Comparison of ENCODE assay signal across 13 cellular contexts in the genomic region with DNA sequence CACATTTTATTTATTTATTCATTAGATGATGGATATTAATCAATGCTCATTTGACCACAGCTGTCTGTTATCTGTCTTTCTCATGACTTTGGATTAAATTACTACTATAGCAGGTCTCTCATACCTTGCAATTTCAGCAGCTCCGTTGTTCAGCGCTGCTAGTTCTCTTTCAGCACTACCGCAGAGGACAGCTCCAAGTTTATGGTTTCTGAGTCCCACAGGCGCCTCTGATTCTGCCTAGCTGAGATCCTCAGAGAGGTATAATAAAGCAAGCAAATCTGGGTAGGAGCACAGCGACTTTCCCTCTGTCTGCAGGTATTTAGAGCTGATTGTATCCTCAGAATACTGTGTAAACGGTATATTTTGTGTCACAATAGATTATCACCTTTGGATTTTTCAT.
DNase-seq lines count a peak whose midpoint lies in the region; ATAC-seq and TF ChIP-seq lines count a peak whose summit lies in the region.
"Had no signal": no experiment of that assay in that cellular context is flagged by ENCODE, and none has a peak within 500 bp of the region (broad histone marks: within the 10 kb centered on the region; RNA-seq: fewer than 3 reads in every experiment).

No MANE protein-coding gene starts in this region.

- intact Hi-C loops in HCT116 (cut with micrococcal nuclease) = no loop called here

- H3K27ac ChIP-seq in HCT116 (ENCODE audit: low read depth, low read length) (no peak overlapping the region), SJCRH30 (no peak overlapping the region)
- H3K27ac ChIP-seq: gastrocnemius medialis had no signal

- H3K4me1 ChIP-seq in HCT116 (ENCODE audit: control insufficient read depth in 1 of 2, insufficient read depth in 2 of 2, low read length in 2 of 2) (no peaks in the 10 kb centered on the region), SJCRH30 (no peaks in the 10 kb centered on the region)
- H3K4me1 ChIP-seq: gastrocnemius medialis had no signal

- no peak overlapping the region for H3K4me2 ChIP-seq in HCT116 (ENCODE audit: low read length)

- CTCF ChIA-PET in HCT116 (lab: Charles Lee) = no interaction called here

- H3K9me2 ChIP-seq in HCT116 (ENCODE audit: insufficient read depth) = no peaks in the 10 kb centered on the region

- no peak for TF ChIP-seq POLR2A in HCT116 (IDR thresholded peaks at IDR 0.05; ENCODE audit: borderline replicate concordance, extremely low read depth, insufficient read depth, insufficient read length)

- RAD21 ChIA-PET in HCT116 (lab: Charles Lee; ENCODE audit: low non-redundant PET in 1 of 2, low total read pairs in 2 of 2, uncharacterized antibody in 2 of 2, unreplicated experiment in 2 of 2) = no interaction called here

- no peak for ATAC-seq in HCT116
- ATAC-seq in GM21360 (IDR thresholded peaks at IDR 0.05; ENCODE audit: unreplicated experiment) = no peak
- no peak for ATAC-seq in GM21529 (IDR thresholded peaks at IDR 0.05; ENCODE audit: unreplicated experiment)
- ATAC-seq: gastrocnemius medialis had no signal

- TF ChIP-seq RAD21 in HCT116 (IDR thresholded peaks at IDR 0.05; ENCODE audit: low read depth) = no peak

- DNase-seq in AG08396 (ENCODE audit: low spot score) = peak; percentile 2
- DNase-seq in HCT116 (ENCODE audit: low read depth, low spot score) = no peak
- DNase-seq in SJCRH30 = peak; percentile 33 to 64
- peak; percentile 77 for DNase-seq in islet precursor cell
- no peak for DNase-seq in G401 (ENCODE audit: low spot score)
- no peak for DNase-seq in NCI-H446 treated with DMSO at 0.1 percent for 48 hours (lab: John Stamatoyannopoulos, UW)
- DNase-seq: CD4-positive, CD25-positive, alpha-beta regulatory T cell; cerebellar nuclear complex; gastrocnemius medialis; NCI-H1930; stimulated activated CD4-positive, alpha-beta T cell treated with anti-CD3 and anti-CD28 coated beads, Interleukin-12 subunit alpha, Interleukin-12 subunit beta, amount 100 ng/mL, for 4 hours had no signal

- no peaks in the 10 kb centered on the region for H3K27me3 ChIP-seq in HCT116 (ENCODE audit: insufficient read depth, low read length)
- H3K27me3 ChIP-seq in SJCRH30 = no peaks in the 10 kb centered on the region
- H3K27me3 ChIP-seq: gastrocnemius medialis had no signal

- H3K79me2 ChIP-seq in HCT116 (ENCODE audit: insufficient read depth, low read length) = no peaks in the 10 kb centered on the region

- in situ Hi-C loops in G401 (cut with HindIII; ENCODE audit: low sequenced_read_pairs) = no loop called here

- H4K20me1 ChIP-seq in HCT116 (ENCODE audit: insufficient read depth) = no peaks in the 10 kb centered on the region

- no peak for TF ChIP-seq CTCF in HCT116 (IDR thresholded peaks at IDR 0.05 in 2 of 3, conservative IDR thresholded peaks at IDR 0.05 in 1 of 3; ENCODE audit: borderline replicate concordance in 1 of 3, insufficient read depth in 1 of 3, low read depth in 2 of 3, low read length in 2 of 3)

- POLR2A ChIA-PET in HCT116 (lab: Charles Lee) = no interaction called here

- BruUV-seq in HCT116 (replicated peaks; lab: Mats Ljungman, UMichigan) = no TSS peak

- H3K4me3 ChIP-seq in HCT116 (replicated peaks in 1 of 2; ENCODE audit: low read depth in 1 of 2, low read length in 2 of 2) (no peak overlapping the region), SJCRH30 (no peak overlapping the region)
- H3K4me3 ChIP-seq: gastrocnemius medialis had no signal

- H3K9me3 ChIP-seq in HCT116 (ENCODE audit: control insufficient read depth in 1 of 2, insufficient read depth in 1 of 2, low read depth in 1 of 2, low read length in 2 of 2) (peaks cover 6 to 10% of the 10 kb centered on the region in 2 experiments; a peak in 2 of 4 replicates), SJCRH30 (replicated peaks) (no peaks in the 10 kb centered on the region)
- H3K9me3 ChIP-seq: gastrocnemius medialis had no signal

- no peak overlapping the region for H2AFZ ChIP-seq in HCT116 (ENCODE audit: low read depth, low read length, poor library complexity, severe bottlenecking)

- H3K36me3 ChIP-seq in HCT116 (ENCODE audit: control insufficient read depth in 1 of 2, insufficient read depth in 2 of 2, low read length in 2 of 2) (no peaks in the 10 kb centered on the region), SJCRH30 (no peaks in the 10 kb centered on the region)
- H3K36me3 ChIP-seq: gastrocnemius medialis had no signal

- H3K9ac ChIP-seq in HCT116 (ENCODE audit: low read length) = no peak overlapping the region

TF ChIP-seq in HCT116, 20 proteins besides CTCF, POLR2A, EP300 and RAD21:
- TF ChIP-seq ZNF274 (IDR thresholded peaks at IDR 0.05; ENCODE audit: low read depth, low read length) (no peak), SIN3A (IDR thresholded peaks at IDR 0.05; ENCODE audit: low read depth) (no peak), POLR2AphosphoS5 (IDR thresholded peaks at IDR 0.05; ENCODE audit: low read depth, low read length) (no peak), SRF (IDR thresholded peaks at IDR 0.05; ENCODE audit: low read depth) (no peak), JUND (IDR thresholded peaks at IDR 0.05) (no peak), FOSL1 (IDR thresholded peaks at IDR 0.05; ENCODE audit: low read depth) (no peak)
- TF ChIP-seq, protein P1, sequence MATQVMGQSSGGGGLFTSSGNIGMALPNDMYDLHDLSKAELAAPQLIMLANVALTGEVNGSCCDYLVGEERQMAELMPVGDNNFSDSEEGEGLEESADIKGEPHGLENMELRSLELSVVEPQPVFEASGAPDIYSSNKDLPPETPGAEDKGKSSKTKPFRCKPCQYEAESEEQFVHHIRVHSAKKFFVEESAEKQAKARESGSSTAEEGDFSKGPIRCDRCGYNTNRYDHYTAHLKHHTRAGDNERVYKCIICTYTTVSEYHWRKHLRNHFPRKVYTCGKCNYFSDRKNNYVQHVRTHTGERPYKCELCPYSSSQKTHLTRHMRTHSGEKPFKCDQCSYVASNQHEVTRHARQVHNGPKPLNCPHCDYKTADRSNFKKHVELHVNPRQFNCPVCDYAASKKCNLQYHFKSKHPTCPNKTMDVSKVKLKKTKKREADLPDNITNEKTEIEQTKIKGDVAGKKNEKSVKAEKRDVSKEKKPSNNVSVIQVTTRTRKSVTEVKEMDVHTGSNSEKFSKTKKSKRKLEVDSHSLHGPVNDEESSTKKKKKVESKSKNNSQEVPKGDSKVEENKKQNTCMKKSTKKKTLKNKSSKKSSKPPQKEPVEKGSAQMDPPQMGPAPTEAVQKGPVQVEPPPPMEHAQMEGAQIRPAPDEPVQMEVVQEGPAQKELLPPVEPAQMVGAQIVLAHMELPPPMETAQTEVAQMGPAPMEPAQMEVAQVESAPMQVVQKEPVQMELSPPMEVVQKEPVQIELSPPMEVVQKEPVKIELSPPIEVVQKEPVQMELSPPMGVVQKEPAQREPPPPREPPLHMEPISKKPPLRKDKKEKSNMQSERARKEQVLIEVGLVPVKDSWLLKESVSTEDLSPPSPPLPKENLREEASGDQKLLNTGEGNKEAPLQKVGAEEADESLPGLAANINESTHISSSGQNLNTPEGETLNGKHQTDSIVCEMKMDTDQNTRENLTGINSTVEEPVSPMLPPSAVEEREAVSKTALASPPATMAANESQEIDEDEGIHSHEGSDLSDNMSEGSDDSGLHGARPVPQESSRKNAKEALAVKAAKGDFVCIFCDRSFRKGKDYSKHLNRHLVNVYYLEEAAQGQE (IDR thresholded peaks at IDR 0.05; ENCODE audit: low read depth) = peak; percentile 17; the same call in 1 of the 2 replicates

Comparison
In these comparisons a context has a peak if more than half of its experiments do, and no peak if none do; other contexts are left out.
1. DNase-seq: peak in AG08396 (single experiment), SJCRH30 (2 of 2) and islet precursor cell (single experiment); none in HCT116 (single experiment), G401 (single experiment) and NCI-H446 treated with DMSO at 0.1 percent for 48 hours (single experiment).